ENCODE assay signal across 12 cellular contexts in genomic region chr2:238895901-238896600, GRCh38. TPM values are rescaled to one million over a fixed set of nuclear protein-coding genes. Genes with fewer than 3 reads are reported as not detected.
DNase-seq lines count a peak whose midpoint lies in the region; ATAC-seq, FAIRE-seq and TF ChIP-seq lines count a peak whose summit lies in the region.
"Had no signal": no experiment of that assay in that cellular context is flagged by ENCODE, and none has a peak within 500 bp of the region (broad histone marks: within the 10 kb centered on the region; RNA-seq: fewer than 3 reads in every experiment).

No MANE protein-coding gene starts in this region.

- H2BK15ac ChIP-seq in mesendoderm (replicated peaks; ENCODE audit: low read depth): no peak overlapping the region

- H3K27me3 Mint-ChIP-seq in activated T-helper 17 cell treated with anti-CD3 and anti-CD28 coated beads, Interleukin-2, amount 50 U/mL, for 72 hours: peaks cover 8% of the 10 kb centered on the region

- no peak overlapping the region for H3K9ac ChIP-seq in mesendoderm (ENCODE audit: low read length)

- H3K4me3 ChIP-seq in esophagus squamous epithelium (peak overlapping the region in 1 of 4 donors; percentile 23), mesendoderm (ENCODE audit: low read length) (no peak overlapping the region)

- H3K56ac ChIP-seq in mesendoderm (ENCODE audit: low read length): peak overlapping the region; percentile 80

- H2AK5ac ChIP-seq in mesendoderm (ENCODE audit: low read length): no peak overlapping the region

- H3K36me3 ChIP-seq in esophagus squamous epithelium (no peaks in the 10 kb centered on the region), mesendoderm (ENCODE audit: control insufficient read depth, insufficient read depth, low read length) (no peaks in the 10 kb centered on the region)

- no peak overlapping the region for H3K18ac ChIP-seq in mesendoderm (ENCODE audit: low read length)

- 33% methylated on average over 6 of the region's 27 CpGs; no CpG with 5 or more reads in 1 of the 2 donors for WGBS in esophagus squamous epithelium, 2 donors
- WGBS in mesendoderm (ENCODE audit: extremely low coverage, insufficient coverage, low lambda C conversion rate): no CpG with 5 or more reads among the region's 27 CpGs

- no peak for TF ChIP-seq POLR2A in esophagus squamous epithelium (IDR thresholded peaks at IDR 0.05)

- ATAC-seq in GM19324 (IDR thresholded peaks at IDR 0.05; ENCODE audit: low FRiP score, unreplicated experiment): no peak
- ATAC-seq in activated T-helper 17 cell treated with anti-CD3 and anti-CD28 coated beads, Interleukin-2, amount 50 U/mL, for 72 hours (replicated peaks): no peak

- no peak for FAIRE-seq in urothelium cell line (lab: Jason Lieb, UNC)

- DNase-seq in NCI-H1417 (lab: John Stamatoyannopoulos, UW): peak in 2 of 3 experiments; percentile 17 to 53
- no peak for DNase-seq in NCI-H1417 treated with DMSO at 0.1 percent for 48 hours (lab: John Stamatoyannopoulos, UW)
- no peak for DNase-seq in esophagus squamous epithelium (lab: John Stamatoyannopoulos, UW)
- peak; percentile 90 for DNase-seq in mesendoderm
- peak; percentile 87 for DNase-seq in urothelium cell line (ENCODE audit: low spot score)
- no peak for DNase-seq in activated naive CD4-positive, alpha-beta T cell (lab: John Stamatoyannopoulos, UW)
- DNase-seq: activated effector memory CD4-positive, alpha-beta T cell treated with Interleukin-2 at 50 U/mL for 16 hours; immature natural killer cell; SHP77 treated with DMSO at 0.1 percent for 48 hours had no signal

- no peak overlapping the region for H3K23ac ChIP-seq in mesendoderm (ENCODE audit: low read length)

- no peak for TF ChIP-seq CTCF in esophagus squamous epithelium (IDR thresholded peaks at IDR 0.05)

- H3K27me3 ChIP-seq in esophagus squamous epithelium (no peaks in the 10 kb centered on the region), mesendoderm (ENCODE audit: insufficient read depth, low read length, poor library complexity) (no peaks in the 10 kb centered on the region)

- H3K79me1 ChIP-seq in mesendoderm (ENCODE audit: low read length): no peaks in the 10 kb centered on the region

- H3K27ac Mint-ChIP-seq in activated T-helper 17 cell treated with anti-CD3 and anti-CD28 coated beads, Interleukin-2, amount 50 U/mL, for 72 hours: no peak overlapping the region
- H3K27ac Mint-ChIP-seq: immature natural killer cell had no signal

- H3K36me3 Mint-ChIP-seq in activated T-helper 17 cell treated with anti-CD3 and anti-CD28 coated beads, Interleukin-2, amount 50 U/mL, for 72 hours (ENCODE audit: low read depth): no peaks in the 10 kb centered on the region
- H3K36me3 Mint-ChIP-seq: immature natural killer cell had no signal

- H3K9me3 ChIP-seq in esophagus squamous epithelium: no peaks in the 10 kb centered on the region

- no peak overlapping the region for H3K4ac ChIP-seq in mesendoderm (ENCODE audit: low read depth, low read length)

- H4K5ac ChIP-seq in mesendoderm (ENCODE audit: low read length): no peak overlapping the region

- H3K79me2 ChIP-seq in mesendoderm (ENCODE audit: control insufficient read depth, insufficient read depth, low read length): no peaks in the 10 kb centered on the region

- H2BK5ac ChIP-seq in mesendoderm (ENCODE audit: low read length): no peak overlapping the region

- no peaks in the 10 kb centered on the region for H3K4me1 Mint-ChIP-seq in activated T-helper 17 cell treated with anti-CD3 and anti-CD28 coated beads, Interleukin-2, amount 50 U/mL, for 72 hours
- H3K4me1 Mint-ChIP-seq: immature natural killer cell had no signal

- H3K4me2 ChIP-seq in mesendoderm (ENCODE audit: low read length): no peak overlapping the region

- H3K4me3 Mint-ChIP-seq in activated T-helper 17 cell treated with anti-CD3 and anti-CD28 coated beads, Interleukin-2, amount 50 U/mL, for 72 hours: no peak overlapping the region
- H3K4me3 Mint-ChIP-seq: immature natural killer cell had no signal

- H3K27ac ChIP-seq in esophagus squamous epithelium (peak overlapping the region; percentile 30 to 75 (median 51)), mesendoderm (ENCODE audit: low read depth, low read length) (no peak overlapping the region)
- H3K27ac ChIP-seq: 22Rv1 had no signal

- H2BK120ac ChIP-seq in mesendoderm (ENCODE audit: low read depth, low read length): no peak overlapping the region

- no peak overlapping the region for H4K8ac ChIP-seq in mesendoderm (ENCODE audit: low read depth, low read length)

- no peaks in the 10 kb centered on the region for H3K9me3 Mint-ChIP-seq in activated T-helper 17 cell treated with anti-CD3 and anti-CD28 coated beads, Interleukin-2, amount 50 U/mL, for 72 hours
- H3K9me3 Mint-ChIP-seq: immature natural killer cell had no signal

- H3K4me1 ChIP-seq in esophagus squamous epithelium (peaks cover 5 to 64% (median 34%) of the 10 kb centered on the region in 3 donors), mesendoderm (ENCODE audit: control insufficient read depth, low read depth, low read length) (peaks cover 9% of the 10 kb centered on the region)

- intact Hi-C loops in esophagus squamous epithelium (cut with DNase I): no loop called here

RNA-seq across cellular contexts. Expression of gene TWIST2, which starts 48.2 kb away (rescaled TPM):
- 10 to 100 TPM in 1 of 4 donors, 1 to 10 TPM in 3; 3.1 to 33.0 (median 4.9) TPM for total RNA-seq in esophagus squamous epithelium
- 2.9 TPM for polyA plus RNA-seq in mesendoderm (2013, experiment 1 of 2)
- 3.1 TPM for polyA plus RNA-seq in mesendoderm (2013, experiment 2 of 2)
- total RNA-seq in activated T-helper 17 cell treated with anti-CD3 and anti-CD28 coated beads, Interleukin-2, amount 50 U/mL, for 72 hours: not detected

Comparison
In these comparisons a context has a peak if more than half of its experiments do, and no peak if none do; other contexts are left out.
1. DNase-seq: peak in NCI-H1417 (2 of 3), mesendoderm (single experiment) and urothelium cell line (single experiment); none in NCI-H1417 treated with DMSO at 0.1 percent for 48 hours (single experiment), esophagus squamous epithelium (single experiment) and activated naive CD4-positive, alpha-beta T cell (0 of 4).
2. RNA of gene TWIST2, which starts 48.2 kb away (total RNA-seq): 3.1 to 33.0 TPM in esophagus squamous epithelium; not detected in activated T-helper 17 cell treated with anti-CD3 and anti-CD28 coated beads, Interleukin-2, amount 50 U/mL, for 72 hours; every median in the first group is over 4 times any median in the second.